In genomic region chr19:30066781-30067759, GRCh38 we compare ENCODE assay signal across 24 cellular contexts.
DNase-seq lines count a peak whose midpoint lies in the region; ATAC-seq and TF ChIP-seq lines count a peak whose summit lies in the region.
"Had no signal": no experiment of that assay in that cellular context is flagged by ENCODE, and none has a peak within 500 bp of the region (broad histone marks: within the 10 kb centered on the region; RNA-seq: fewer than 3 reads in every experiment).

No MANE protein-coding gene starts in this region.

- H3K27ac Mint-ChIP-seq in activated T-cell treated with anti-CD3 and anti-CD28 coated beads, Interleukin-2, amount 50 U/mL, for 24 hours = no peak overlapping the region
- no peak overlapping the region for H3K27ac Mint-ChIP-seq in type B pancreatic cell
- H3K27ac Mint-ChIP-seq: WTC11 had no signal

- TF ChIP-seq CTCF in lower lobe of right lung (IDR thresholded peaks at IDR 0.05) = no peak
- no peak for TF ChIP-seq CTCF in type B pancreatic cell (conservative IDR thresholded peaks at IDR 0.05)

- H3K27ac ChIP-seq in lower lobe of right lung = no peak overlapping the region
- H3K27ac ChIP-seq: A549, breast epithelium, colonic mucosa, tibial artery had no signal

- no peaks in the 10 kb centered on the region for H3K27me3 Mint-ChIP-seq in activated T-cell treated with anti-CD3 and anti-CD28 coated beads, Interleukin-2, amount 50 U/mL, for 24 hours
- H3K27me3 Mint-ChIP-seq in type B pancreatic cell = no peaks in the 10 kb centered on the region
- H3K27me3 Mint-ChIP-seq: activated CD4-positive, alpha-beta T cell treated with anti-CD3 and anti-CD28 coated beads, Interleukin-2, amount 10 ng/mL, durations not matched to agents 7 days and 5 days had no signal

- H3K9me3 Mint-ChIP-seq in activated T-cell treated with anti-CD3 and anti-CD28 coated beads, Interleukin-2, amount 50 U/mL, for 24 hours = no peaks in the 10 kb centered on the region
- no peaks in the 10 kb centered on the region for H3K9me3 Mint-ChIP-seq in type B pancreatic cell
- H3K9me3 Mint-ChIP-seq: activated CD4-positive, alpha-beta T cell treated with anti-CD3 and anti-CD28 coated beads, Interleukin-2, amount 10 ng/mL, durations not matched to agents 7 days and 5 days had no signal

- H3K4me3 ChIP-seq in lower lobe of right lung = no peak overlapping the region
- H3K4me3 ChIP-seq: A549, breast epithelium, colonic mucosa, tibial artery had no signal

- H3K36me3 ChIP-seq in lower lobe of right lung = no peaks in the 10 kb centered on the region
- H3K36me3 ChIP-seq: breast epithelium, colonic mucosa, tibial artery had no signal

- no peaks in the 10 kb centered on the region for H3K9me3 ChIP-seq in lower lobe of right lung
- H3K9me3 ChIP-seq: A549, breast epithelium, colonic mucosa, tibial artery had no signal

- H3K4me3 Mint-ChIP-seq in activated T-cell treated with anti-CD3 and anti-CD28 coated beads, Interleukin-2, amount 50 U/mL, for 24 hours = no peak overlapping the region
- H3K4me3 Mint-ChIP-seq in type B pancreatic cell = no peak overlapping the region
- H3K4me3 Mint-ChIP-seq: activated CD4-positive, alpha-beta T cell treated with anti-CD3 and anti-CD28 coated beads, Interleukin-2, amount 10 ng/mL, durations not matched to agents 7 days and 5 days; WTC11 had no signal

- no peaks in the 10 kb centered on the region for H3K4me1 Mint-ChIP-seq in activated T-cell treated with anti-CD3 and anti-CD28 coated beads, Interleukin-2, amount 50 U/mL, for 24 hours (ENCODE audit: low read depth)
- no peaks in the 10 kb centered on the region for H3K4me1 Mint-ChIP-seq in type B pancreatic cell (ENCODE audit: unreplicated experiment)
- H3K4me1 Mint-ChIP-seq: activated CD4-positive, alpha-beta T cell treated with anti-CD3 and anti-CD28 coated beads, Interleukin-2, amount 10 ng/mL, durations not matched to agents 7 days and 5 days had no signal

- H3K36me3 Mint-ChIP-seq in activated T-cell treated with anti-CD3 and anti-CD28 coated beads, Interleukin-2, amount 50 U/mL, for 24 hours (ENCODE audit: low read depth) = no peaks in the 10 kb centered on the region
- no peaks in the 10 kb centered on the region for H3K36me3 Mint-ChIP-seq in type B pancreatic cell
- H3K36me3 Mint-ChIP-seq: WTC11 had no signal

- peak; percentile 17 for DNase-seq in activated T-cell treated with anti-CD3 and anti-CD28 coated beads, Interleukin-2, amount 50 U/mL, for 24 hours
- no peak for DNase-seq in activated T-cell treated with anti-CD3 and anti-CD28 coated beads, Interleukin-2, amount 50 U/mL, for 1 hour
- DNase-seq in NCI-H2171 treated with DMSO at 0.1 percent for 48 hours (lab: John Stamatoyannopoulos, UW) = peak; percentile 69
- peak; percentile 22 for DNase-seq in lower lobe of right lung
- peak; percentile 61 for DNase-seq in type B pancreatic cell (ENCODE audit: extremely low spot score, unreplicated experiment)
- no peak for DNase-seq in NCI-H2107 (lab: John Stamatoyannopoulos, UW)
- no peak for DNase-seq in cerebellar nuclear complex (lab: John Stamatoyannopoulos, UW)
- DNase-seq: activated CD4-positive, alpha-beta T cell treated with anti-CD3 and anti-CD28 coated beads, Interleukin-2, amount 10 ng/mL, durations not matched to agents 7 days and 5 days; activated naive CD4-positive, alpha-beta T cell treated with anti-CD3 and anti-CD28 coated beads, Interleukin-2, amount 50 U/mL, for 16 hours; colonic mucosa; effector memory CD4-positive, alpha-beta T cell; erythroblast; HCEC 1CT; KG1; kidney glomerular epithelial cell; SIG-M5; stimulated activated naive CD8-positive, alpha-beta T cell treated with anti-CD3 and anti-CD28 coated beads, Interleukin-15, Interleukin-2, amounts not matched to agents 100 U/mL and 50 U/mL, for 24 hours; T1000; tibial artery had no signal

- ATAC-seq in lower lobe of right lung = no peak
- no peak for ATAC-seq in GM18867 (IDR thresholded peaks at IDR 0.05; ENCODE audit: unreplicated experiment)
- ATAC-seq: A549; sciatic nerve; stimulated activated naive CD8-positive, alpha-beta T cell treated with anti-CD3 and anti-CD28 coated beads, Interleukin-15, Interleukin-2, amounts not matched to agents 100 U/mL and 50 U/mL, for 24 hours; WTC11 had no signal

- no peaks in the 10 kb centered on the region for H3K4me1 ChIP-seq in lower lobe of right lung
- H3K4me1 ChIP-seq: A549, breast epithelium, colonic mucosa, tibial artery had no signal

- H3K27me3 ChIP-seq in lower lobe of right lung (ENCODE audit: low read depth) = no peaks in the 10 kb centered on the region
- H3K27me3 ChIP-seq: colonic mucosa had no signal

- intact Hi-C loops in lower lobe of right lung (cut with DNase I) = no loop called here

Comparison
In these comparisons a context has a peak if more than half of its experiments do, and no peak if none do; other contexts are left out.
1. DNase-seq: peak in activated T-cell treated with anti-CD3 and anti-CD28 coated beads, Interleukin-2, amount 50 U/mL, for 24 hours (single experiment), NCI-H2171 treated with DMSO at 0.1 percent for 48 hours (single experiment), lower lobe of right lung (single experiment) and type B pancreatic cell (single experiment); none in activated T-cell treated with anti-CD3 and anti-CD28 coated beads, Interleukin-2, amount 50 U/mL, for 1 hour (single experiment), NCI-H2107 (single experiment) and cerebellar nuclear complex (0 of 2).